Comparison of ENCODE assay signal across 20 cellular contexts in genomic region chr20:12946789-12947188, GRCh38.
"Had no signal": no experiment of that assay in that cellular context is flagged by ENCODE, and none has a peak within 500 bp of the region (broad histone marks: within the 10 kb centered on the region; RNA-seq: fewer than 3 reads in every experiment).

No MANE protein-coding gene starts in this region.

- ATAC-seq: Panc1, T-cell had no signal

- DNase-seq: IMR-90, Karpas-422, KG1, MM.1S, NCI-H1092 treated with DMSO at 0.1 percent for 48 hours, NCI-H1436, NCI-H187, NCI-H2029, NCI-H2081 treated with DMSO at 0.1 percent for 48 hours, NCI-H2171, NCI-H226, NCI-H446 treated with DMSO at 0.1 percent for 48 hours, NCI-H510A treated with DMSO at 0.1 percent for 48 hours, NCI-H526, NCI-H82, SHP77, SK-N-SH, SW 1271, T-cell had no signal
